Comparison of ENCODE assay signal across 1 cellular context in genomic region chr10:70350501-70350900, GRCh38.
TF ChIP-seq lines count a peak whose summit lies in the region.

No MANE protein-coding gene starts in this region.

TF ChIP-seq in HepG2, 621 proteins besides CTCF, POLR2A, EP300 and RAD21:
- TF ChIP-seq SNAPC2 (CRISPR knock-in tag; IDR thresholded peaks at IDR 0.05) (no peak), ZNF891 (CRISPR knock-in tag; IDR thresholded peaks at IDR 0.05) (peak; percentile 31; the same call in 1 of the 2 replicates), HNF4G (IDR thresholded peaks at IDR 0.05; ENCODE audit: borderline replicate concordance, low read depth, low read length) (0 out of 2 replicates have a peak, but pooled peaks have one; percentile 22), HNF4G (CRISPR knock-in tag; IDR thresholded peaks at IDR 0.05; ENCODE audit: borderline replicate concordance, low read depth) (no peak), CBFB (CRISPR knock-in tag; IDR thresholded peaks at IDR 0.05) (no peak), NRL (CRISPR knock-in tag; IDR thresholded peaks at IDR 0.05; ENCODE audit: borderline replicate concordance) (0 out of 2 replicates have a peak, but pooled peaks have one; percentile 34), ZNF572 (CRISPR knock-in tag; IDR thresholded peaks at IDR 0.05) (peak; percentile 68; the same call in 1 of the 2 replicates), HNF4A (CRISPR knock-in tag; IDR thresholded peaks at IDR 0.05) (peak; percentile 31; the same call in 1 of the 2 replicates), ZNF687 (CRISPR knock-in tag; IDR thresholded peaks at IDR 0.05) (peak; percentile 65), TEF (CRISPR knock-in tag; IDR thresholded peaks at IDR 0.05) (no peak)
- TF ChIP-seq, protein P1, sequence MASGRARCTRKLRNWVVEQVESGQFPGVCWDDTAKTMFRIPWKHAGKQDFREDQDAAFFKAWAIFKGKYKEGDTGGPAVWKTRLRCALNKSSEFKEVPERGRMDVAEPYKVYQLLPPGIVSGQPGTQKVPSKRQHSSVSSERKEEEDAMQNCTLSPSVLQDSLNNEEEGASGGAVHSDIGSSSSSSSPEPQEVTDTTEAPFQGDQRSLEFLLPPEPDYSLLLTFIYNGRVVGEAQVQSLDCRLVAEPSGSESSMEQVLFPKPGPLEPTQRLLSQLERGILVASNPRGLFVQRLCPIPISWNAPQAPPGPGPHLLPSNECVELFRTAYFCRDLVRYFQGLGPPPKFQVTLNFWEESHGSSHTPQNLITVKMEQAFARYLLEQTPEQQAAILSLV (CRISPR knock-in tag; IDR thresholded peaks at IDR 0.05; ENCODE audit: borderline replicate concordance): no peak
TF ChIP-seq in HepG2: peak in this region for 6.
